Comparison of ENCODE assay signal across 10 cellular contexts in the genomic region with DNA sequence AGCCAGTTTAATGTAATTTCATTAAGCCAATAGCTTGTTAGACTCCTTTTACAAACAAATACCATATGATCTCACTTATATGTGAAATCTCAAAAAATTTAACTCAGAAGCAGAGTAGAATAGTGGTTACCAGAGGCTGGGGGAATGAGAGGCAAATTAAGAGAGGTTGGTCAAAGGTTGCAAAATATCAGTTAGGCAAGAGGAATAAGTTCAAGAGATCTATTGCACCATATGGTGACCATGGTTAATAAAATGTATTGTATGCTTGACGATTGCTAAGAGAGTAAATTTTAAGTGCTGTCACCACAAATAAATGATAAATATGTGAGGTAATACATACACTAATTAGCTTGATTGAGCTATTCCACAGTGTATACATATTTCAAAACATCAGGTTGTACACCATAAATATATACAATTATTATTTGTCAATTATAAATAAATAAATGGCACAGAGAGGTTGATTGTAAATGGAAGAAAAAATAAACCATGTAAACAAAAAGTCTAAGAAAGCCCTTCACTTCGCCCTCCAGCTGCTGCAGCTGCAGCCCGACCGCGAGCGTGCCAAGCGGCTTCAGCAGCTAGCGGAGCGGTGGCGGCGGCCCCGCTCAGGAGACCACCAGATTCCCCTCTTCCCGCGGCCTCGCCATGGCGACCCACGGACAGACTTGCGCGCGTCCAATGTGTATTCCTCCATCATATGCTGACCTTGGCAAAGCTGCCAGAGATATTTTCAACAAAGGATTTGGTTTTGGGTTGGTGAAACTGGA.
A peak's percentile ranks its signal among the peaks of the same experiment; 100 is the strongest.
DNase-seq lines count a peak whose midpoint lies in the region; TF ChIP-seq lines count a peak whose summit lies in the region.
"Had no signal": no experiment of that assay in that cellular context is flagged by ENCODE, and none has a peak within 500 bp of the region (broad histone marks: within the 10 kb centered on the region; RNA-seq: fewer than 3 reads in every experiment).

No MANE protein-coding gene starts in this region.

- H3K4me3 ChIP-seq in GM12865 (ENCODE audit: low read depth, low read length): no peak overlapping the region
- H3K4me3 ChIP-seq: pancreas had no signal

- TF ChIP-seq CTCF in GM12865 (IDR thresholded peaks at IDR 0.05; ENCODE audit: insufficient read depth, low read depth, low read length, missing control alignments) (no peak), GM10266 (IDR thresholded peaks at IDR 0.05; ENCODE audit: control insufficient read depth, insufficient read depth, low read depth, missing control alignments) (no peak)

- peak; percentile 22 for DNase-seq in Ammon's horn (ENCODE audit: low spot score)
- peak; percentile 28 for DNase-seq in GM12865 (ENCODE audit: low read depth)
- DNase-seq in SKM-1 (lab: John Stamatoyannopoulos, UW; ENCODE audit: unreplicated experiment): peak; percentile 45
- peak; percentile 22 for DNase-seq in glomerular visceral epithelial cell (ENCODE audit: extremely low spot score)
- no peak for DNase-seq in NK-92 treated with Interleukin-12 subunit alpha and Interleukin-12 subunit beta, amount 100 ng/mL, for 24 hours (lab: John Stamatoyannopoulos, UW)
- no peak for DNase-seq in NCI-H1930 (lab: John Stamatoyannopoulos, UW)
- no peak for DNase-seq in GM10266 (ENCODE audit: extremely low spot score)
- DNase-seq in OCI-M2 (lab: John Stamatoyannopoulos, UW; ENCODE audit: unreplicated experiment): no peak
- DNase-seq: NCI-H2171, pancreas had no signal

Comparison
In these comparisons a context has a peak if more than half of its experiments do, and no peak if none do; other contexts are left out.
1. DNase-seq: peak in Ammon's horn (single experiment), GM12865 (single experiment), SKM-1 (single experiment) and glomerular visceral epithelial cell (single experiment); none in NK-92 treated with Interleukin-12 subunit alpha and Interleukin-12 subunit beta, amount 100 ng/mL, for 24 hours (single experiment), NCI-H1930 (0 of 2), GM10266 (single experiment) and OCI-M2 (single experiment).